In the genomic region with DNA sequence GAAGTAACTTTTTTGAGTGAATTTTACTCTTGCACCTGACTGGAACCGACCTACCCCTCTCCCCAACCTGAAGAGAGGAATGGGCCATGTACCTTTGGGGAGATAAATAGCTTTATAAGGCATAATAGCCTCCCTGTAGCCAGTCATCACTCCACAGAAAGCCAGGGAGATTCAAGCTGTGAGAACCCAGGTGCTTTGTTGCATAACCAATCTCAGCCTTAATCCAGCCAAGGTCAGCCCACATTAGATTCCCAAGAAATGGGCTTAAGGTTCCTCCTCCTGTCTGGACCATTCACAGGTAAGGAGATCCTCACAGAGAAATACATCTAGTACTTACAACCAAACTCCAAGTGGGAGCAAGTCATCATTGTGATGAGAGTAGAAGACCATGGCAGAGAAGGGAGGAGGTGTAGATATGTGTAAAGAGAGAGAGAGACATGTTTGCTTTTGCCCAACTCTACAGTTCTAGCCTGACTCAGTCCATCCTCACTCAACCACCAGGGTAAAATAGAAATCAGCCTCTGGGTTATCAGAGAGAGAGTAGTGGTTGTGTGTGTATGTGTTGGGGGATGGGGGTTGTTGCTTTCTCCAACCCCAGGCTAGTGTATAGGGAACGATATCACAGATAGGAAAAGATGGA, we compare ENCODE assay signal across 1 cellular context.
TF ChIP-seq lines count a peak whose summit lies in the region.

No MANE protein-coding gene starts in this region.

TF ChIP-seq in GM12878, 131 proteins besides CTCF, POLR2A, EP300 and RAD21:
- TF ChIP-seq BCL11A (IDR thresholded peaks at IDR 0.05; ENCODE audit: low read depth, low read length) (no peak), RCOR1 (conservative IDR thresholded peaks at IDR 0.05; ENCODE audit: low read depth, low read length) (no peak), SUZ12 (IDR thresholded peaks at IDR 0.05; ENCODE audit: unreplicated experiment) (no peak), BMI1 (IDR thresholded peaks at IDR 0.05; ENCODE audit: borderline replicate concordance) (no peak), NFIC (IDR thresholded peaks at IDR 0.05; ENCODE audit: low read depth, low read length) (no peak), TCF3 (IDR thresholded peaks at IDR 0.05; ENCODE audit: borderline replicate concordance, insufficient read depth, low read depth, low read length) (no peak), SRF (IDR thresholded peaks at IDR 0.05; ENCODE audit: low read depth in 2 of 2, low read length in 2 of 2) (no peak), KAT2A (conservative IDR thresholded peaks at IDR 0.05; ENCODE audit: control insufficient read depth, low read depth, low read length) (no peak)
- TF ChIP-seq, protein P1, sequence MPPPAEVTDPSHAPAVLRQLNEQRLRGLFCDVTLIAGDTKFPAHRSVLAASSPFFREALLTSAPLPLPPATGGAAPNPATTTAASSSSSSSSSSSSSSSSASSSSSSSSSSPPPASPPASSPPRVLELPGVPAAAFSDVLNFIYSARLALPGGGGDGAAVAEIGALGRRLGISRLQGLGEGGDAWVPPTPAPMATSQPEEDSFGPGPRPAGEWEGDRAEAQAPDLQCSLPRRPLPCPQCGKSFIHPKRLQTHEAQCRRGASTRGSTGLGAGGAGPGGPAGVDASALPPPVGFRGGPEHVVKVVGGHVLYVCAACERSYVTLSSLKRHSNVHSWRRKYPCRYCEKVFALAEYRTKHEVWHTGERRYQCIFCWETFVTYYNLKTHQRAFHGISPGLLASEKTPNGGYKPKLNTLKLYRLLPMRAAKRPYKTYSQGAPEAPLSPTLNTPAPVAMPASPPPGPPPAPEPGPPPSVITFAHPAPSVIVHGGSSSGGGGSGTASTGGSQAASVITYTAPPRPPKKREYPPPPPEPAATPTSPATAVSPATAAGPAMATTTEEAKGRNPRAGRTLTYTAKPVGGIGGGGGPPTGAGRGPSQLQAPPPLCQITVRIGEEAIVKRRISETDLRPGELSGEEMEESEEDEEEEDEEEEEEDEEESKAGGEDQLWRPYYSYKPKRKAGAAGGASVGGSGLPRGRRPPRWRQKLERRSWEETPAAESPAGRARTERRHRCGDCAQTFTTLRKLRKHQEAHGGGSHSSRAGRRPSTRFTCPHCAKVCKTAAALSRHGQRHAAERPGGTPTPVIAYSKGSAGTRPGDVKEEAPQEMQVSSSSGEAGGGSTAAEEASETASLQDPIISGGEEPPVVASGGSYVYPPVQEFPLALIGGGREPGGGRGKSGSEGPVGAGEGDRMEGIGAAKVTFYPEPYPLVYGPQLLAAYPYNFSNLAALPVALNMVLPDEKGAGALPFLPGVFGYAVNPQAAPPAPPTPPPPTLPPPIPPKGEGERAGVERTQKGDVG (CRISPR knock-in tag; IDR thresholded peaks at IDR 0.05) = no peak
- TF ChIP-seq, protein P2, sequence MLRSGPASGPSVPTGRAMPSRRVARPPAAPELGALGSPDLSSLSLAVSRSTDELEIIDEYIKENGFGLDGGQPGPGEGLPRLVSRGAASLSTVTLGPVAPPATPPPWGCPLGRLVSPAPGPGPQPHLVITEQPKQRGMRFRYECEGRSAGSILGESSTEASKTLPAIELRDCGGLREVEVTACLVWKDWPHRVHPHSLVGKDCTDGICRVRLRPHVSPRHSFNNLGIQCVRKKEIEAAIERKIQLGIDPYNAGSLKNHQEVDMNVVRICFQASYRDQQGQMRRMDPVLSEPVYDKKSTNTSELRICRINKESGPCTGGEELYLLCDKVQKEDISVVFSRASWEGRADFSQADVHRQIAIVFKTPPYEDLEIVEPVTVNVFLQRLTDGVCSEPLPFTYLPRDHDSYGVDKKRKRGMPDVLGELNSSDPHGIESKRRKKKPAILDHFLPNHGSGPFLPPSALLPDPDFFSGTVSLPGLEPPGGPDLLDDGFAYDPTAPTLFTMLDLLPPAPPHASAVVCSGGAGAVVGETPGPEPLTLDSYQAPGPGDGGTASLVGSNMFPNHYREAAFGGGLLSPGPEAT (IDR thresholded peaks at IDR 0.05; ENCODE audit: low read depth) = no peak
- TF ChIP-seq, protein P3, sequence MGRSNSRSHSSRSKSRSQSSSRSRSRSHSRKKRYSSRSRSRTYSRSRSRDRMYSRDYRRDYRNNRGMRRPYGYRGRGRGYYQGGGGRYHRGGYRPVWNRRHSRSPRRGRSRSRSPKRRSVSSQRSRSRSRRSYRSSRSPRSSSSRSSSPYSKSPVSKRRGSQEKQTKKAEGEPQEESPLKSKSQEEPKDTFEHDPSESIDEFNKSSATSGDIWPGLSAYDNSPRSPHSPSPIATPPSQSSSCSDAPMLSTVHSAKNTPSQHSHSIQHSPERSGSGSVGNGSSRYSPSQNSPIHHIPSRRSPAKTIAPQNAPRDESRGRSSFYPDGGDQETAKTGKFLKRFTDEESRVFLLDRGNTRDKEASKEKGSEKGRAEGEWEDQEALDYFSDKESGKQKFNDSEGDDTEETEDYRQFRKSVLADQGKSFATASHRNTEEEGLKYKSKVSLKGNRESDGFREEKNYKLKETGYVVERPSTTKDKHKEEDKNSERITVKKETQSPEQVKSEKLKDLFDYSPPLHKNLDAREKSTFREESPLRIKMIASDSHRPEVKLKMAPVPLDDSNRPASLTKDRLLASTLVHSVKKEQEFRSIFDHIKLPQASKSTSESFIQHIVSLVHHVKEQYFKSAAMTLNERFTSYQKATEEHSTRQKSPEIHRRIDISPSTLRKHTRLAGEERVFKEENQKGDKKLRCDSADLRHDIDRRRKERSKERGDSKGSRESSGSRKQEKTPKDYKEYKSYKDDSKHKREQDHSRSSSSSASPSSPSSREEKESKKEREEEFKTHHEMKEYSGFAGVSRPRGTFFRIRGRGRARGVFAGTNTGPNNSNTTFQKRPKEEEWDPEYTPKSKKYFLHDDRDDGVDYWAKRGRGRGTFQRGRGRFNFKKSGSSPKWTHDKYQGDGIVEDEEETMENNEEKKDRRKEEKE (IDR thresholded peaks at IDR 0.05) = no peak
- TF ChIP-seq, protein P4, sequence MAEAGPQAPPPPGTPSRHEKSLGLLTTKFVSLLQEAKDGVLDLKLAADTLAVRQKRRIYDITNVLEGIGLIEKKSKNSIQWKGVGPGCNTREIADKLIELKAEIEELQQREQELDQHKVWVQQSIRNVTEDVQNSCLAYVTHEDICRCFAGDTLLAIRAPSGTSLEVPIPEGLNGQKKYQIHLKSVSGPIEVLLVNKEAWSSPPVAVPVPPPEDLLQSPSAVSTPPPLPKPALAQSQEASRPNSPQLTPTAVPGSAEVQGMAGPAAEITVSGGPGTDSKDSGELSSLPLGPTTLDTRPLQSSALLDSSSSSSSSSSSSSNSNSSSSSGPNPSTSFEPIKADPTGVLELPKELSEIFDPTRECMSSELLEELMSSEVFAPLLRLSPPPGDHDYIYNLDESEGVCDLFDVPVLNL (IDR thresholded peaks at IDR 0.05; ENCODE audit: low read depth, low read length) = no peak
